Comparison of ENCODE assay signal across 8 cellular contexts in genomic region chr1:206117151-206117948, GRCh38. TPM values are rescaled to one million over a fixed set of nuclear protein-coding genes. Genes with fewer than 3 reads are reported as not detected.
DNase-seq lines count a peak whose midpoint lies in the region; ATAC-seq and TF ChIP-seq lines count a peak whose summit lies in the region.

AVPR1B (minus strand) TSS chr1:206117388; CDS start chr1:206116890, 498 bp downstream.

- POLR2A ChIA-PET in RWPE1 (lab: Yijun Ruan, JAX; ENCODE audit: low non-redundant PET) = no interaction called here

- peak; percentile 24 for ATAC-seq in effector memory CD8-positive, alpha-beta T cell (replicated peaks)
- no peak for ATAC-seq in thoracic aorta (ENCODE audit: insufficient number of reproducible peaks, low FRiP score, low read depth)
- no peak for ATAC-seq in HG02610 (IDR thresholded peaks at IDR 0.05; ENCODE audit: unreplicated experiment)

- CTCF ChIA-PET in RWPE1 (lab: Yijun Ruan, JAX) = interaction anchor here (0.6 to 1.2 kb wide), 3 partner anchors 11 to 1737 kb away, joined by 3 to 4 read pairs (median 3); no protein-coding TSS in a partner anchor

- H3K27ac ChIP-seq in RWPE1 = no peak within 1 kb of the TSS
- H3K27ac ChIP-seq in mucosa of rectum (ENCODE audit: low read depth in 2 of 2, low read length in 2 of 2) = no peak within 1 kb of the TSS
- H3K27ac ChIP-seq in thoracic aorta = no peak within 1 kb of the TSS
- no peak within 1 kb of the TSS for H3K27ac ChIP-seq in Karpas-422 (ENCODE audit: low read length)

- H3K27me3 Mint-ChIP-seq in effector memory CD8-positive, alpha-beta T cell = peaks cover 44 to 92% of the 10 kb centered on the region in 2 donors

- no peaks in the 10 kb centered on the region for H3K36me3 ChIP-seq in mucosa of rectum (ENCODE audit: control insufficient read depth in 2 of 2, insufficient read depth in 2 of 2, low read length in 2 of 2)
- no peaks in the 10 kb centered on the region for H3K36me3 ChIP-seq in thoracic aorta
- H3K36me3 ChIP-seq in Karpas-422 (ENCODE audit: insufficient read depth, low read length) = no peaks in the 10 kb centered on the region; the same call in 1 of the 2 replicates

- H3K9me3 ChIP-seq in mucosa of rectum (ENCODE audit: control insufficient read depth in 2 of 2, low read length in 2 of 2) (peaks cover 0 to 6% of the 10 kb centered on the region in 2 donors), thoracic aorta (peaks cover 7% of the 10 kb centered on the region), Karpas-422 (ENCODE audit: low read length) (peaks cover 9% of the 10 kb centered on the region; the same call in 1 of the 2 replicates)

- no peaks in the 10 kb centered on the region for H4K20me1 ChIP-seq in Karpas-422 (ENCODE audit: insufficient read depth, low read depth, low read length)

- no peak within 1 kb of the TSS for H3K27ac Mint-ChIP-seq in effector memory CD8-positive, alpha-beta T cell

- H3K9ac ChIP-seq in mucosa of rectum (ENCODE audit: low read depth in 1 of 2, low read length in 2 of 2) = peak within 1 kb of the TSS in 1 of 2 donors; percentile 14
- H3K9ac ChIP-seq in Karpas-422 (ENCODE audit: low read length) = no peak within 1 kb of the TSS

- H2AFZ ChIP-seq in Karpas-422 (ENCODE audit: low read length) = no peak within 1 kb of the TSS

- DNase-seq in AG08395 (ENCODE audit: low spot score) = peak; percentile 67
- DNase-seq in HK-2 (ENCODE audit: unreplicated experiment) = peak; percentile 29
- DNase-seq in RWPE1 (ENCODE audit: low spot score) = peak; percentile 56
- no peak for DNase-seq in effector memory CD8-positive, alpha-beta T cell
- DNase-seq in thoracic aorta (ENCODE audit: low spot score) = no peak
- DNase-seq in Karpas-422 = no peak

- TF ChIP-seq CTCF in RWPE1 (conservative IDR thresholded peaks at IDR 0.05; ENCODE audit: low read depth) (peak; percentile 24; the same call in 1 of the 2 replicates), thoracic aorta (IDR thresholded peaks at IDR 0.05) (no peak)

- no peaks in the 10 kb centered on the region for H3K36me3 Mint-ChIP-seq in effector memory CD8-positive, alpha-beta T cell (ENCODE audit: insufficient read depth)

- H3K9me3 Mint-ChIP-seq in effector memory CD8-positive, alpha-beta T cell = peaks cover 0 to 6% of the 10 kb centered on the region in 2 donors

- H3K4me3 ChIP-seq in mucosa of rectum (ENCODE audit: low read length in 2 of 2) (peak within 1 kb of the TSS; percentile 54 to 57), thoracic aorta (peak within 1 kb of the TSS; percentile 72), Karpas-422 (ENCODE audit: low read length) (no peak within 1 kb of the TSS)

- peaks cover 2 to 4% of the 10 kb centered on the region in 2 donors for H3K4me1 Mint-ChIP-seq in effector memory CD8-positive, alpha-beta T cell (ENCODE audit: low read depth in 2 of 2)

- H3K4me2 ChIP-seq in Karpas-422 (ENCODE audit: low read depth, low read length, poor library complexity, severe bottlenecking) = no peak within 1 kb of the TSS

- no peaks in the 10 kb centered on the region for H3K9me2 ChIP-seq in Karpas-422 (replicated peaks; ENCODE audit: insufficient read depth, low read length)

- no peaks in the 10 kb centered on the region for H3K79me2 ChIP-seq in Karpas-422 (ENCODE audit: low read length)

- H3K4me3 Mint-ChIP-seq in effector memory CD8-positive, alpha-beta T cell = peak within 1 kb of the TSS in 1 of 2 donors; percentile 70

- peaks cover 8 to 11% of the 10 kb centered on the region in 2 donors for H3K4me1 ChIP-seq in mucosa of rectum (ENCODE audit: control insufficient read depth in 2 of 2, insufficient read depth in 2 of 2, low read length in 2 of 2)
- H3K4me1 ChIP-seq in thoracic aorta (ENCODE audit: control insufficient read depth in 1 of 2, low read depth in 2 of 2) = peaks cover 5 to 13% of the 10 kb centered on the region in 2 donors
- H3K4me1 ChIP-seq in Karpas-422 (ENCODE audit: low read length) = no peaks in the 10 kb centered on the region

- H3K27me3 ChIP-seq in mucosa of rectum (ENCODE audit: control insufficient read depth in 2 of 2, insufficient read depth in 2 of 2, low read length in 2 of 2) (peaks cover 6 to 12% of the 10 kb centered on the region in 2 donors), thoracic aorta (replicated peaks; ENCODE audit: insufficient read depth) (no peaks in the 10 kb centered on the region), Karpas-422 (ENCODE audit: low read length) (0 out of 2 replicates have a peak, but pooled peaks cover 2% of the 10 kb centered on the region)

RNA-seq across cellular contexts. Expression of gene AVPR1B, which starts in this region (rescaled TPM):
- total RNA-seq in thoracic aorta = not detected
- not detected in 2 replicates for total RNA-seq in Karpas-422 (2014; rRNA removed; shearing (Covaris generic); ENCODE audit: low replicate concordance)

Comparison
In these comparisons a context has a peak if more than half of its experiments do, and no peak if none do; other contexts are left out.
1. DNase-seq: peak in AG08395 (single experiment), HK-2 (single experiment) and RWPE1 (single experiment); none in effector memory CD8-positive, alpha-beta T cell (0 of 3), thoracic aorta (single experiment) and Karpas-422 (single experiment).